In genomic region chr1:89957063-89957462, GRCh38 we compare ENCODE assay signal across 16 cellular contexts. TPM values are rescaled to one million over a fixed set of nuclear protein-coding genes. Genes with fewer than 3 reads are reported as not detected.
DNase-seq lines count a peak whose midpoint lies in the region; ATAC-seq, FAIRE-seq and TF ChIP-seq lines count a peak whose summit lies in the region.
"Had no signal": no experiment of that assay in that cellular context is flagged by ENCODE, and none has a peak within 500 bp of the region (broad histone marks: within the 10 kb centered on the region; RNA-seq: fewer than 3 reads in every experiment).

No MANE protein-coding gene starts in this region.

- peaks cover 51% of the 10 kb centered on the region for H3K4me1 Mint-ChIP-seq in activated CD8-positive, alpha-beta T cell treated with anti-CD3 and anti-CD28 coated beads, Interleukin-2, amount 10 ng/mL, durations not matched to agents 7 days and 5 days (ENCODE audit: low read depth)

- H3K27me3 ChIP-seq in keratinocyte (ENCODE audit: control insufficient read depth, extremely low read depth, insufficient read depth, low read length): no peaks in the 10 kb centered on the region
- H3K27me3 ChIP-seq: SJCRH30 had no signal

- no peaks in the 10 kb centered on the region for H3K79me2 ChIP-seq in keratinocyte (ENCODE audit: control insufficient read depth, insufficient read depth, low read length)

- no peaks in the 10 kb centered on the region for H3K36me3 Mint-ChIP-seq in activated CD8-positive, alpha-beta T cell treated with anti-CD3 and anti-CD28 coated beads, Interleukin-2, amount 10 ng/mL, durations not matched to agents 7 days and 5 days (ENCODE audit: low read depth)

- H4K20me1 ChIP-seq in keratinocyte (ENCODE audit: control insufficient read depth, extremely low read depth, insufficient read depth, low read length): no peaks in the 10 kb centered on the region

- H3K27me3 Mint-ChIP-seq in activated CD8-positive, alpha-beta T cell treated with anti-CD3 and anti-CD28 coated beads, Interleukin-2, amount 10 ng/mL, durations not matched to agents 7 days and 5 days (ENCODE audit: low read depth): no peaks in the 10 kb centered on the region

- no peaks in the 10 kb centered on the region for H3K9me1 ChIP-seq in keratinocyte (ENCODE audit: control insufficient read depth, extremely low read depth, insufficient read depth, low read length)

- peak; percentile 79 for ATAC-seq in activated CD8-positive, alpha-beta T cell treated with anti-CD3 and anti-CD28 coated beads, Interleukin-2, amount 10 ng/mL, durations not matched to agents 7 days and 5 days
- no peak for ATAC-seq in left lobe of liver

- peak; percentile 35 for DNase-seq in Ammon's horn (ENCODE audit: low spot score)
- peak; percentile 66 for DNase-seq in activated CD8-positive, alpha-beta T cell treated with anti-CD3 and anti-CD28 coated beads, Interleukin-2, amount 10 ng/mL, durations not matched to agents 7 days and 5 days
- no peak for DNase-seq in keratinocyte (ENCODE audit: low read depth, low spot score)
- no peak for DNase-seq in left lobe of liver (ENCODE audit: low spot score)
- no peak for DNase-seq in A172 (ENCODE audit: low spot score)
- no peak for DNase-seq in NOMO-1 (lab: John Stamatoyannopoulos, UW; ENCODE audit: unreplicated experiment in 2 of 2)
- no peak for DNase-seq in mesenteric fat pad (ENCODE audit: low spot score)
- DNase-seq: activated CD4-positive, CD25-positive, alpha-beta regulatory T cell treated with anti-CD3 and anti-CD28 coated beads, Interleukin-2, amount 50 U/mL, for 72 hours; endodermal cell; left ventricle myocardium inferior; NCI-H1092; NCI-H446; stimulated activated CD4-positive, alpha-beta T cell treated with anti-CD3 and anti-CD28 coated beads, Interleukin-15, amount 100 ng/mL, for 24 hours had no signal

- no peak for FAIRE-seq in keratinocyte (lab: Jason Lieb, UNC)

- H3K36me3 ChIP-seq in HEK293 (ENCODE audit: control insufficient read depth in 2 of 2, insufficient read depth in 1 of 2, low read length in 2 of 2) (no peaks in the 10 kb centered on the region), keratinocyte (ENCODE audit: control insufficient read depth in 2 of 2, extremely low read depth in 1 of 2, insufficient read depth in 2 of 2, low read length in 2 of 2) (no peaks in the 10 kb centered on the region)
- H3K36me3 ChIP-seq: left ventricle myocardium inferior, SJCRH30 had no signal

- no peak overlapping the region for H3K9ac ChIP-seq in keratinocyte (ENCODE audit: control insufficient read depth, extremely low read depth, insufficient read depth, low read length)

- dilution Hi-C loops in keratinocyte (cut with MboI; ENCODE audit: extremely low pct_ligation_motif_present, low sequenced_read_pairs): no loop called here

- no peaks in the 10 kb centered on the region for H3K9me3 Mint-ChIP-seq in activated CD8-positive, alpha-beta T cell treated with anti-CD3 and anti-CD28 coated beads, Interleukin-2, amount 10 ng/mL, durations not matched to agents 7 days and 5 days (ENCODE audit: insufficient read depth)

- POLR2A ChIA-PET in HEK293 (lab: Yijun Ruan, JAX): no interaction called here
- POLR2A ChIA-PET in activated CD8-positive, alpha-beta T cell treated with anti-CD3 and anti-CD28 coated beads, Interleukin-2, amount 10 ng/mL, durations not matched to agents 7 days and 5 days (lab: Charles Lee): interaction anchor here (0.6 kb wide), 1 partner anchor 113 kb away, joined by 3 read pairs; no protein-coding TSS in a partner anchor

- H3K27ac ChIP-seq in HEK293 (ENCODE audit: extremely low read depth, low read depth, low read length) (no peak overlapping the region), keratinocyte (ENCODE audit: control insufficient read depth, insufficient read depth, low read length) (no peak overlapping the region)
- H3K27ac ChIP-seq: C4-2B, left ventricle myocardium inferior, SJCRH30 had no signal

- peak overlapping the region; percentile 60 for H2AFZ ChIP-seq in keratinocyte (ENCODE audit: control insufficient read depth, low read length)

- peak overlapping the region; percentile 36 for H3K4me3 Mint-ChIP-seq in activated CD8-positive, alpha-beta T cell treated with anti-CD3 and anti-CD28 coated beads, Interleukin-2, amount 10 ng/mL, durations not matched to agents 7 days and 5 days
- H3K4me3 Mint-ChIP-seq: endodermal cell had no signal

- peak overlapping the region; percentile 52 for H3K4me2 ChIP-seq in keratinocyte (ENCODE audit: control insufficient read depth, extremely low read depth, insufficient read depth, low read depth, low read length)

- H3K4me3 ChIP-seq in HEK293 (ENCODE audit: low read depth, low read length) (no peak overlapping the region), keratinocyte (ENCODE audit: control insufficient read depth in 2 of 3, extremely low read depth in 1 of 3, insufficient read depth in 2 of 3, low read depth in 1 of 3, low read length in 3 of 3) (no peak overlapping the region)
- H3K4me3 ChIP-seq: left ventricle myocardium inferior, SJCRH30 had no signal

- H3K27ac Mint-ChIP-seq in activated CD8-positive, alpha-beta T cell treated with anti-CD3 and anti-CD28 coated beads, Interleukin-2, amount 10 ng/mL, durations not matched to agents 7 days and 5 days: peak overlapping the region; percentile 68
- H3K27ac Mint-ChIP-seq: endodermal cell had no signal

- no peaks in the 10 kb centered on the region for H3K4me1 ChIP-seq in HEK293 (ENCODE audit: control insufficient read depth, insufficient read depth, low read length)
- H3K4me1 ChIP-seq in keratinocyte (ENCODE audit: control insufficient read depth, extremely low read depth, insufficient read depth, low read length): peaks cover 26% of the 10 kb centered on the region

- TF ChIP-seq CTCF in HEK293 (tag by site-specific recombination; IDR thresholded peaks at IDR 0.05) (no peak), keratinocyte (optimal IDR thresholded peaks at IDR 0.05 in 1 of 3, IDR thresholded peaks at IDR 0.05 in 1 of 3, conservative IDR thresholded peaks at IDR 0.05 in 1 of 3; ENCODE audit: extremely low read depth in 1 of 3, insufficient read depth in 2 of 3, low read length in 3 of 3) (no peak)

- CTCF ChIA-PET in HEK293 (lab: Yijun Ruan, JAX): interaction anchor here (0.5 kb wide), 1 partner anchor 114 kb away, joined by 3 read pairs; no protein-coding TSS in a partner anchor
- CTCF ChIA-PET in activated CD8-positive, alpha-beta T cell treated with anti-CD3 and anti-CD28 coated beads, Interleukin-2, amount 10 ng/mL, durations not matched to agents 7 days and 5 days (lab: Charles Lee): interaction anchor here (0.8 to 1.6 kb wide), 4 partner anchors 13 to 345 kb away, joined by 3 to 8 read pairs (median 5); no protein-coding TSS in a partner anchor

- H3K9me3 ChIP-seq in HEK293 (ENCODE audit: control insufficient read depth, insufficient read depth, low read depth, low read length): no peaks in the 10 kb centered on the region
- no peaks in the 10 kb centered on the region for H3K9me3 ChIP-seq in keratinocyte (ENCODE audit: control insufficient read depth, low read depth, low read length)
- H3K9me3 ChIP-seq: left ventricle myocardium inferior, SJCRH30 had no signal

TF ChIP-seq in HEK293, 187 proteins besides CTCF, POLR2A, EP300 and RAD21:
- TF ChIP-seq KLF17 (tag by site-specific recombination; IDR thresholded peaks at IDR 0.05): peak; percentile 86
- no peak for TF ChIP-seq ZNF394 (tag by site-specific recombination; IDR thresholded peaks at IDR 0.05; ENCODE audit: borderline replicate concordance)

RNA-seq across cellular contexts. Expression of gene ZNF326, which starts 37.8 kb away (rescaled TPM):
- total RNA-seq in activated CD8-positive, alpha-beta T cell treated with anti-CD3 and anti-CD28 coated beads, Interleukin-2, amount 10 ng/mL, durations not matched to agents 7 days and 5 days: 10 to 100 TPM; 18.1 TPM
- 9.5 to 22.7 TPM (median 10.4 TPM) in 3 replicates for polyA plus RNA-seq in keratinocyte
- 21.5 TPM for polyA plus RNA-seq in keratinocyte (2011; ENCODE audit: low read depth)
- 6.6 and 9.7 TPM in 2 replicates for polyA plus RNA-seq in keratinocyte (2011; cell fraction: cytosol; rRNA removed)
- polyA plus RNA-seq in keratinocyte (2011; cell fraction: nucleus; rRNA removed): 16.3 and 26.5 TPM in 2 replicates
- 8.9 and 16.6 TPM in 2 replicates for polyA plus RNA-seq in keratinocyte (2012; ENCODE audit: low replicate concordance)
- 5.3 to 15.6 TPM (median 6.7 TPM) in 3 replicates for polyA minus RNA-seq in keratinocyte
- 6.1 TPM for polyA minus RNA-seq in keratinocyte (2011; cell fraction: cytosol; rRNA and poly(A)+ RNA removed)
- 15.5 and 22.0 TPM in 2 replicates for polyA minus RNA-seq in keratinocyte (2011; cell fraction: nucleus; rRNA and poly(A)+ RNA removed)
- total RNA-seq in left lobe of liver (11.2 TPM), mesenteric fat pad (15.4 TPM)
- total RNA-seq in A172 (2014; rRNA removed; shearing (Covaris generic)): 1.2 and 3.2 TPM in 2 replicates

Comparison
In these comparisons a context has a peak if more than half of its experiments do, and no peak if none do; other contexts are left out.
1. DNase-seq: peak in Ammon's horn (single experiment) and activated CD8-positive, alpha-beta T cell treated with anti-CD3 and anti-CD28 coated beads, Interleukin-2, amount 10 ng/mL, durations not matched to agents 7 days and 5 days (single experiment); none in keratinocyte (single experiment), left lobe of liver (single experiment), A172 (single experiment), NOMO-1 (0 of 2) and mesenteric fat pad (single experiment).